In the genomic region with DNA sequence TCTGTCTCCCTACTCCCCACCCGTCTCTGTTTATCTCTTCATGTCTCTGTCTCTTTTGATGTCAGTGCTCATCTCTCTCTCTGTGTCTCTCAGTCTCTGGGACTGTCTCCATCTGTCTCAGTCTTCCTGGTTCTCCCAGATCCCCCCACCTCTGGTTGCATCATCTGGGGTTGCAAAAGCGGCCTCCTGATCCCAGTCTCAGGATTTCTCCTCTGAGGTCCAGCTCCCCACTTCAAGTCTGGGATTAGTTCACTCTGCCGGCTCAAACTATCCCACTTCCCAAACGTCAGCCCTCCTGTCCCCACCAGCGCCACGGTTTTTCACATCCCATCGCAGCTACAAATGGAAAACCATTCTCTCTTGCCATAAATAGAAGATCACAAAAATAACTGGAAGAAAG, we compare ENCODE assay signal across 41 cellular contexts. TPM values are rescaled to one million over a fixed set of nuclear protein-coding genes. Genes with fewer than 3 reads are reported as not detected.
"Had no signal": no experiment of that assay in that cellular context is flagged by ENCODE, and none has a peak within 500 bp of the region (broad histone marks: within the 10 kb centered on the region; RNA-seq: fewer than 3 reads in every experiment).

No MANE protein-coding gene starts in this region.

- H3K36me3 ChIP-seq: adrenal gland, ascending aorta, breast epithelium, cardiac muscle cell, gastrocnemius medialis, heart right ventricle, WERI-Rb-1 had no signal

- H3K4me3 ChIP-seq: adrenal gland, ascending aorta, breast epithelium, cardiac muscle cell, coronary artery, dorsolateral prefrontal cortex, gastrocnemius medialis, heart right ventricle had no signal

- ATAC-seq: activated CD4-positive, alpha-beta T cell treated with anti-CD3 and anti-CD28 coated beads for 36 hours; activated CD8-positive, alpha-beta memory T cell treated with anti-CD3 and anti-CD28 coated beads, Interleukin-2, amount 10 ng/mL, durations not matched to agents 7 days and 5 days; activated CD8-positive, alpha-beta T cell treated with anti-CD3 and anti-CD28 coated beads, Interleukin-2, amount 10 ng/mL, durations not matched to agents 7 days and 5 days; activated naive CD8-positive, alpha-beta T cell treated with anti-CD3 and anti-CD28 coated beads, Interleukin-2, amount 50 U/mL, for 24 hours; esophagus mucosa; foreskin keratinocyte; gastrocnemius medialis; heart right ventricle; T-helper 17 cell had no signal

- H3K9me3 ChIP-seq: adrenal gland, ascending aorta, breast epithelium, gastrocnemius medialis, heart right ventricle had no signal

- DNase-seq: activated CD4-positive, alpha-beta memory T cell treated with anti-CD3 and anti-CD28 coated beads for 36 hours; activated CD4-positive, alpha-beta T cell treated with anti-CD3 and anti-CD28 coated beads for 36 hours; activated CD4-positive, alpha-beta T cell treated with anti-CD3 and anti-CD28 coated beads, Interleukin-2, amount 10 ng/mL, durations not matched to agents 24 days and 14 days; activated CD4-positive, CD25-positive, alpha-beta regulatory T cell; activated CD4-positive, CD25-positive, alpha-beta regulatory T cell treated with anti-CD3 and anti-CD28 coated beads, Interleukin-2, amount 50 U/mL, for 72 hours; activated CD8-positive, alpha-beta memory T cell treated with anti-CD3 and anti-CD28 coated beads, Interleukin-2, amount 10 ng/mL, durations not matched to agents 7 days and 5 days; activated CD8-positive, alpha-beta memory T cell treated with anti-CD3 and anti-CD28 coated beads, Interleukin-2, amount 50 U/mL, for 4 hours; activated CD8-positive, alpha-beta T cell treated with anti-CD3 and anti-CD28 coated beads, Interleukin-2, amount 10 ng/mL, durations not matched to agents 7 days and 5 days; activated effector memory CD4-positive, alpha-beta T cell treated with anti-CD3 and anti-CD28 coated beads, Interleukin-2, amount 50 U/mL, for 16 hours; activated naive CD4-positive, alpha-beta T cell treated with anti-CD3 and anti-CD28 coated beads for 36 hours; activated naive CD8-positive, alpha-beta T cell treated with anti-CD3 and anti-CD28 coated beads for 36 hours; activated naive CD8-positive, alpha-beta T cell treated with anti-CD3 and anti-CD28 coated beads, Interleukin-2, amount 50 U/mL, for 24 hours; activated T-cell treated with anti-CD3 and anti-CD28 coated beads, Interleukin-2, amount 50 U/mL, for 1 hour; activated T-cell treated with anti-CD3 and anti-CD28 coated beads, Interleukin-2, amount 50 U/mL, for 48 hours; central memory CD4-positive, alpha-beta T cell; dorsolateral prefrontal cortex; effector memory CD4-positive, alpha-beta T cell; endodermal cell; foreskin keratinocyte; gastrocnemius medialis; glutamatergic neuron; heart right ventricle; T-helper 1 cell; T-helper 17 cell; T1000; WERI-Rb-1 had no signal

- H3K4me3 Mint-ChIP-seq: activated CD4-positive, alpha-beta memory T cell treated with anti-CD3 and anti-CD28 coated beads for 36 hours; activated CD4-positive, alpha-beta T cell treated with anti-CD3 and anti-CD28 coated beads for 36 hours; activated CD4-positive, alpha-beta T cell treated with anti-CD3 and anti-CD28 coated beads, Interleukin-2, amount 10 ng/mL, durations not matched to agents 24 days and 14 days; activated CD8-positive, alpha-beta memory T cell treated with anti-CD3 and anti-CD28 coated beads, Interleukin-2, amount 10 ng/mL, durations not matched to agents 7 days and 5 days; activated CD8-positive, alpha-beta T cell treated with anti-CD3 and anti-CD28 coated beads, Interleukin-2, amount 10 ng/mL, durations not matched to agents 7 days and 5 days; activated naive CD4-positive, alpha-beta T cell treated with anti-CD3 and anti-CD28 coated beads for 36 hours; activated naive CD4-positive, alpha-beta T cell treated with anti-CD3 and anti-CD28 coated beads, Interleukin-2, amount 50 U/mL, for 24 hours; activated naive CD8-positive, alpha-beta T cell treated with anti-CD3 and anti-CD28 coated beads for 36 hours; activated naive CD8-positive, alpha-beta T cell treated with anti-CD3 and anti-CD28 coated beads, Interleukin-2, amount 50 U/mL, for 24 hours; activated T-helper 1 cell treated with anti-CD3 and anti-CD28 coated beads, Interleukin-12 subunit alpha, Interleukin-12 subunit beta, Interleukin-2, Interleukin-4 antibody, amounts not matched to agents 30 ng/mL and 10 ng/mL and 1 ng/mL, durations not matched to agents 14 hours and 24 hours and 36 hours; brain; dendritic cell treated with granulocyte-macrophage colony-stimulating factor and Interleukin-4, amounts not matched to agents 40 ng/mL and 50 ng/mL, for 4 days; endodermal cell; T-helper 17 cell; T-helper 2 cell treated with Interferon-gamma antibody and Interleukin-4, amounts not matched to agents 5 μg/mL and 100 μg/mL, for 36 hours had no signal

- H3K36me3 Mint-ChIP-seq: activated CD4-positive, alpha-beta memory T cell treated with anti-CD3 and anti-CD28 coated beads for 36 hours; activated CD8-positive, alpha-beta memory T cell treated with anti-CD3 and anti-CD28 coated beads, Interleukin-2, amount 10 ng/mL, durations not matched to agents 7 days and 5 days; activated naive CD4-positive, alpha-beta T cell treated with anti-CD3 and anti-CD28 coated beads, Interleukin-2, amount 50 U/mL, for 24 hours; activated naive CD8-positive, alpha-beta T cell treated with anti-CD3 and anti-CD28 coated beads for 36 hours; brain had no signal

- H3K9me3 Mint-ChIP-seq: activated CD4-positive, alpha-beta memory T cell treated with anti-CD3 and anti-CD28 coated beads for 36 hours; activated CD4-positive, alpha-beta T cell treated with anti-CD3 and anti-CD28 coated beads, Interleukin-2, amount 10 ng/mL, durations not matched to agents 24 days and 14 days; activated naive CD4-positive, alpha-beta T cell treated with anti-CD3 and anti-CD28 coated beads for 36 hours; activated naive CD4-positive, alpha-beta T cell treated with anti-CD3 and anti-CD28 coated beads, Interleukin-2, amount 50 U/mL, for 24 hours; activated naive CD8-positive, alpha-beta T cell treated with anti-CD3 and anti-CD28 coated beads for 36 hours; activated naive CD8-positive, alpha-beta T cell treated with anti-CD3 and anti-CD28 coated beads, Interleukin-2, amount 50 U/mL, for 24 hours; activated T-helper 1 cell treated with anti-CD3 and anti-CD28 coated beads, Interleukin-12 subunit alpha, Interleukin-12 subunit beta, Interleukin-2, Interleukin-4 antibody, amounts not matched to agents 30 ng/mL and 10 ng/mL and 1 ng/mL, durations not matched to agents 14 hours and 24 hours and 36 hours; activated T-helper 2 cell treated with anti-CD3 and anti-CD28 coated beads, Interferon-gamma antibody, Interleukin-2, Interleukin-4, amounts not matched to agents 10 μg/mL and 5 μg/mL and 100 μg/mL, durations not matched to agents 14 hours and 24 hours and 36 hours; dendritic cell treated with granulocyte-macrophage colony-stimulating factor and Interleukin-4, amounts not matched to agents 40 ng/mL and 50 ng/mL, for 4 days; endodermal cell; T-helper 2 cell treated with Interferon-gamma antibody and Interleukin-4, amounts not matched to agents 5 μg/mL and 100 μg/mL, for 36 hours had no signal

- H3K27me3 ChIP-seq: adrenal gland, ascending aorta, breast epithelium, cardiac muscle cell, dorsolateral prefrontal cortex, gastrocnemius medialis had no signal

- H3K4me1 Mint-ChIP-seq: activated CD4-positive, alpha-beta T cell treated with anti-CD3 and anti-CD28 coated beads for 36 hours; activated CD4-positive, alpha-beta T cell treated with anti-CD3 and anti-CD28 coated beads, Interleukin-2, amount 10 ng/mL, durations not matched to agents 24 days and 14 days; activated naive CD4-positive, alpha-beta T cell treated with anti-CD3 and anti-CD28 coated beads, Interleukin-2, amount 50 U/mL, for 24 hours; activated naive CD8-positive, alpha-beta T cell treated with anti-CD3 and anti-CD28 coated beads for 36 hours; activated naive CD8-positive, alpha-beta T cell treated with anti-CD3 and anti-CD28 coated beads, Interleukin-2, amount 50 U/mL, for 24 hours had no signal

- H3K27ac ChIP-seq: adrenal gland, ascending aorta, breast epithelium, cardiac muscle cell, coronary artery, dorsolateral prefrontal cortex, foreskin keratinocyte, gastrocnemius medialis, heart right ventricle, WERI-Rb-1 had no signal

- H3K27me3 Mint-ChIP-seq: activated naive CD4-positive, alpha-beta T cell treated with anti-CD3 and anti-CD28 coated beads, Interleukin-2, amount 50 U/mL, for 24 hours; activated naive CD8-positive, alpha-beta T cell treated with anti-CD3 and anti-CD28 coated beads for 36 hours had no signal

- H3K27ac Mint-ChIP-seq: activated CD4-positive, alpha-beta memory T cell treated with anti-CD3 and anti-CD28 coated beads for 36 hours; activated CD4-positive, alpha-beta T cell treated with anti-CD3 and anti-CD28 coated beads for 36 hours; activated CD4-positive, alpha-beta T cell treated with anti-CD3 and anti-CD28 coated beads, Interleukin-2, amount 10 ng/mL, durations not matched to agents 24 days and 14 days; activated CD8-positive, alpha-beta memory T cell treated with anti-CD3 and anti-CD28 coated beads, Interleukin-2, amount 10 ng/mL, durations not matched to agents 7 days and 5 days; activated CD8-positive, alpha-beta T cell treated with anti-CD3 and anti-CD28 coated beads, Interleukin-2, amount 10 ng/mL, durations not matched to agents 7 days and 5 days; activated naive CD4-positive, alpha-beta T cell treated with anti-CD3 and anti-CD28 coated beads for 36 hours; activated naive CD4-positive, alpha-beta T cell treated with anti-CD3 and anti-CD28 coated beads, Interleukin-2, amount 50 U/mL, for 24 hours; activated naive CD8-positive, alpha-beta T cell treated with anti-CD3 and anti-CD28 coated beads for 36 hours; activated naive CD8-positive, alpha-beta T cell treated with anti-CD3 and anti-CD28 coated beads, Interleukin-2, amount 50 U/mL, for 24 hours; activated T-helper 1 cell treated with anti-CD3 and anti-CD28 coated beads, Interleukin-12 subunit alpha, Interleukin-12 subunit beta, Interleukin-2, Interleukin-4 antibody, amounts not matched to agents 30 ng/mL and 10 ng/mL and 1 ng/mL, durations not matched to agents 14 hours and 24 hours and 36 hours; activated T-helper 2 cell treated with anti-CD3 and anti-CD28 coated beads, Interferon-gamma antibody, Interleukin-2, Interleukin-4, amounts not matched to agents 10 μg/mL and 5 μg/mL and 100 μg/mL, durations not matched to agents 14 hours and 24 hours and 36 hours; dendritic cell treated with granulocyte-macrophage colony-stimulating factor and Interleukin-4, amounts not matched to agents 40 ng/mL and 50 ng/mL, for 4 days; endodermal cell; T-helper 17 cell; T-helper 2 cell treated with Interferon-gamma antibody and Interleukin-4, amounts not matched to agents 5 μg/mL and 100 μg/mL, for 36 hours had no signal

- H3K4me1 ChIP-seq: adrenal gland, ascending aorta, breast epithelium, foreskin keratinocyte, gastrocnemius medialis had no signal

RNA-seq across cellular contexts. Expression of a gene that starts 9.0 kb away (rescaled TPM):
- total RNA-seq: activated CD4-positive, alpha-beta T cell treated with anti-CD3 and anti-CD28 coated beads, Interleukin-2, amount 10 ng/mL, durations not matched to agents 24 days and 14 days; activated CD8-positive, alpha-beta memory T cell treated with anti-CD3 and anti-CD28 coated beads for 36 hours; activated CD8-positive, alpha-beta T cell treated with anti-CD3 and anti-CD28 coated beads, Interleukin-2, amount 10 ng/mL, durations not matched to agents 7 days and 5 days; activated naive CD8-positive, alpha-beta T cell treated with anti-CD3 and anti-CD28 coated beads for 36 hours; activated T-helper 1 cell treated with anti-CD3 and anti-CD28 coated beads, Interleukin-12 subunit alpha, Interleukin-12 subunit beta, Interleukin-2, Interleukin-4 antibody, amounts not matched to agents 30 ng/mL and 10 ng/mL and 1 ng/mL, durations not matched to agents 14 hours and 24 hours and 36 hours; activated T-helper 2 cell treated with anti-CD3 and anti-CD28 coated beads, Interferon-gamma antibody, Interleukin-2, Interleukin-4, amounts not matched to agents 10 μg/mL and 5 μg/mL and 100 μg/mL, durations not matched to agents 14 hours and 24 hours and 36 hours; ascending aorta; breast epithelium; cerebellum; epithelial cell of proximal tubule; esophagus mucosa; foreskin keratinocyte; gastrocnemius medialis; T-helper 17 cell had no signal
- polyA plus RNA-seq: foreskin keratinocyte, heart right ventricle had no signal
